In the genomic region with DNA sequence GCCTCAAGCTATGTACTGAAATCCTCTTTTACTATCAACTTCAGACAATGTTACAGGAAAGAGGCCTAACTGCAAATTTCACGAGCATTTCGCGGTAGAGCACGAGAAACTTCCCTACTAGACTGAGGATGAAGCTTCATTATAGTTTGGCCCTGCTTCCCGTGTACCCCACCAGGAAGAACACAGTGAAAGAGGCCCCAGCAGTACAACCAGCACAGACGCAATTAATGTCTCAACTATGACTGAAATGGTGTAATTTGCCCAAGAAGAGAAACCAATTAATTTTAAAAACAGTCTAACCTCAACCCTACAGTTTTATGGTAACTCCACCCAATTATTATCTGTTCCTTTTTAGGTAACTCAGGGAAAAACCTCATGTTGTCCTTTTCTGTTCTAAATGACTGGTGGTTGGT, we compare ENCODE assay signal across 9 cellular contexts. TPM values are rescaled to one million over a fixed set of nuclear protein-coding genes. Genes with fewer than 3 reads are reported as not detected.
DNase-seq lines count a peak whose midpoint lies in the region; ATAC-seq and TF ChIP-seq lines count a peak whose summit lies in the region.
"Had no signal": no experiment of that assay in that cellular context is flagged by ENCODE, and none has a peak within 500 bp of the region (broad histone marks: within the 10 kb centered on the region; RNA-seq: fewer than 3 reads in every experiment).

No MANE protein-coding gene starts in this region.

- peaks cover 0 to 11% (median 10%) of the 10 kb centered on the region in 3 donors for H3K36me3 Mint-ChIP-seq in CD8-positive, alpha-beta memory T cell
- H3K36me3 Mint-ChIP-seq in activated T-helper 2 cell treated with anti-CD3 and anti-CD28 coated beads, Interferon-gamma antibody, Interleukin-2, Interleukin-4, amounts not matched to agents 10 μg/mL and 5 μg/mL and 100 μg/mL, durations not matched to agents 14 hours and 24 hours and 36 hours (ENCODE audit: low read depth), result peaks cover 68% of the 10 kb centered on the region
- peaks cover 34% of the 10 kb centered on the region for H3K36me3 Mint-ChIP-seq in nephron (ENCODE audit: low read depth)

- CTCF ChIA-PET in CD8-positive, alpha-beta memory T cell (lab: Charles Lee), result interaction anchor here (0.9 to 8.1 kb wide), 3 partner anchors 18 to 890 kb away, joined by 3 to 38 read pairs (median 3); no protein-coding TSS in a partner anchor

- no peaks in the 10 kb centered on the region for H3K9me3 Mint-ChIP-seq in CD8-positive, alpha-beta memory T cell
- H3K9me3 Mint-ChIP-seq in activated T-helper 2 cell treated with anti-CD3 and anti-CD28 coated beads, Interferon-gamma antibody, Interleukin-2, Interleukin-4, amounts not matched to agents 10 μg/mL and 5 μg/mL and 100 μg/mL, durations not matched to agents 14 hours and 24 hours and 36 hours, result no peaks in the 10 kb centered on the region
- no peaks in the 10 kb centered on the region for H3K9me3 Mint-ChIP-seq in nephron

- POLR2A ChIA-PET in CD8-positive, alpha-beta memory T cell (lab: Charles Lee), result interaction anchor here (1.1 kb wide), 1 partner anchor 12 kb away, joined by 3 read pairs; a partner anchor contains a TSS

- no peak overlapping the region for H3K27ac ChIP-seq in CD8-positive, alpha-beta memory T cell (ENCODE audit: low read depth, low read length)

- no peaks in the 10 kb centered on the region for H3K27me3 ChIP-seq in CD8-positive, alpha-beta memory T cell (ENCODE audit: insufficient read depth, low read length, poor library complexity, severe bottlenecking)
- H3K27me3 ChIP-seq: uterus had no signal

- in situ Hi-C loops in GM13977 (cut with MboI; ENCODE audit: low pct_unique_long_range_greater_than_20kb, low sequenced_read_pairs, unreplicated experiment), result loop anchor here (10.0 kb wide), 1 partner anchor 45 kb away; no protein-coding TSS in a partner anchor

- H3K4me1 Mint-ChIP-seq in CD8-positive, alpha-beta memory T cell, result peaks cover 68 to 92% (median 87%) of the 10 kb centered on the region in 3 donors
- peaks cover 77% of the 10 kb centered on the region for H3K4me1 Mint-ChIP-seq in activated T-helper 2 cell treated with anti-CD3 and anti-CD28 coated beads, Interferon-gamma antibody, Interleukin-2, Interleukin-4, amounts not matched to agents 10 μg/mL and 5 μg/mL and 100 μg/mL, durations not matched to agents 14 hours and 24 hours and 36 hours (ENCODE audit: low read depth)
- peaks cover 63% of the 10 kb centered on the region for H3K4me1 Mint-ChIP-seq in nephron

- H3K4me1 ChIP-seq in CD8-positive, alpha-beta memory T cell (ENCODE audit: insufficient read depth, low read length), result peaks cover 56% of the 10 kb centered on the region

- no peak for ATAC-seq in HG02678 (IDR thresholded peaks at IDR 0.05; ENCODE audit: unreplicated experiment)

- intact Hi-C loops in activated T-helper 2 cell treated with anti-CD3 and anti-CD28 coated beads, Interferon-gamma antibody, Interleukin-2, Interleukin-4, amounts not matched to agents 10 μg/mL and 5 μg/mL and 100 μg/mL, durations not matched to agents 14 hours and 24 hours and 36 hours (cut with micrococcal nuclease), result loop anchor here (10.0 kb wide), 1 partner anchor 115 kb away; no protein-coding TSS in a partner anchor
- intact Hi-C loops in head of caudate nucleus (cut with DNase I), result no loop called here

- no peak overlapping the region for H3K4me3 ChIP-seq in CD8-positive, alpha-beta memory T cell (ENCODE audit: low read length)
- H3K4me3 ChIP-seq: uterus had no signal

- TF ChIP-seq CTCF in nephron (IDR thresholded peaks at IDR 0.05; ENCODE audit: unreplicated experiment in 3 of 3) (no peak), GM13977 (IDR thresholded peaks at IDR 0.05; ENCODE audit: extremely low read depth, insufficient read depth, missing control alignments) (no peak)

- no peaks in the 10 kb centered on the region for H3K9me3 ChIP-seq in CD8-positive, alpha-beta memory T cell (ENCODE audit: low read length)
- H3K9me3 ChIP-seq: uterus had no signal

- peak overlapping the region; percentile 80 to 96 (median 90) for H3K27ac Mint-ChIP-seq in CD8-positive, alpha-beta memory T cell
- peak overlapping the region; percentile 89 for H3K27ac Mint-ChIP-seq in activated T-helper 2 cell treated with anti-CD3 and anti-CD28 coated beads, Interferon-gamma antibody, Interleukin-2, Interleukin-4, amounts not matched to agents 10 μg/mL and 5 μg/mL and 100 μg/mL, durations not matched to agents 14 hours and 24 hours and 36 hours
- H3K27ac Mint-ChIP-seq in nephron, result peak overlapping the region; percentile 68 to 73 (median 72)

- H3K27me3 Mint-ChIP-seq in CD8-positive, alpha-beta memory T cell, result no peaks in the 10 kb centered on the region
- no peaks in the 10 kb centered on the region for H3K27me3 Mint-ChIP-seq in activated T-helper 2 cell treated with anti-CD3 and anti-CD28 coated beads, Interferon-gamma antibody, Interleukin-2, Interleukin-4, amounts not matched to agents 10 μg/mL and 5 μg/mL and 100 μg/mL, durations not matched to agents 14 hours and 24 hours and 36 hours (ENCODE audit: low read depth)
- no peaks in the 10 kb centered on the region for H3K27me3 Mint-ChIP-seq in nephron (ENCODE audit: low read depth)

- H3K36me3 ChIP-seq in CD8-positive, alpha-beta memory T cell (ENCODE audit: insufficient read depth, low read length), result no peaks in the 10 kb centered on the region
- H3K36me3 ChIP-seq: uterus had no signal

- peak overlapping the region; percentile 26 to 77 (median 60) for H3K4me3 Mint-ChIP-seq in CD8-positive, alpha-beta memory T cell
- H3K4me3 Mint-ChIP-seq in activated T-helper 2 cell treated with anti-CD3 and anti-CD28 coated beads, Interferon-gamma antibody, Interleukin-2, Interleukin-4, amounts not matched to agents 10 μg/mL and 5 μg/mL and 100 μg/mL, durations not matched to agents 14 hours and 24 hours and 36 hours (ENCODE audit: low read depth), result peak overlapping the region; percentile 68
- no peak overlapping the region for H3K4me3 Mint-ChIP-seq in nephron

- DNase-seq in CD8-positive, alpha-beta memory T cell, result no peak
- peak; percentile 43 to 62 for DNase-seq in Kasumi-1 (lab: John Stamatoyannopoulos, UW)
- DNase-seq in activated T-helper 2 cell treated with anti-CD3 and anti-CD28 coated beads, Interferon-gamma antibody, Interleukin-2, Interleukin-4, amounts not matched to agents 10 μg/mL and 5 μg/mL and 100 μg/mL, durations not matched to agents 14 hours and 24 hours and 36 hours (ENCODE audit: low spot score), result no peak
- DNase-seq in head of caudate nucleus, result no peak
- DNase-seq in midbrain (lab: John Stamatoyannopoulos, UW), result no peak
- no peak for DNase-seq in GM13977 (ENCODE audit: low spot score)
- DNase-seq: uterus had no signal

RNA-seq across cellular contexts. Expression of a gene that starts 12.1 kb away (rescaled TPM):
- 10 to 100 TPM; 49.4 to 49.7 TPM for total RNA-seq in CD8-positive, alpha-beta memory T cell
- polyA plus RNA-seq in CD8-positive, alpha-beta memory T cell, result 3.6 TPM
- 50.5 and 52.2 TPM in 2 replicates for total RNA-seq in activated T-helper 2 cell treated with anti-CD3 and anti-CD28 coated beads, Interferon-gamma antibody, Interleukin-2, Interleukin-4, amounts not matched to agents 10 μg/mL and 5 μg/mL and 100 μg/mL, durations not matched to agents 14 hours and 24 hours and 36 hours

RNA-seq across cellular contexts. Expression of a gene that starts 37.6 kb away (rescaled TPM):
- 10 to 100 TPM; 46.7 to 47.8 TPM for total RNA-seq in CD8-positive, alpha-beta memory T cell
- 81.2 TPM for polyA plus RNA-seq in CD8-positive, alpha-beta memory T cell
- 39.2 and 40.5 TPM in 2 replicates for total RNA-seq in activated T-helper 2 cell treated with anti-CD3 and anti-CD28 coated beads, Interferon-gamma antibody, Interleukin-2, Interleukin-4, amounts not matched to agents 10 μg/mL and 5 μg/mL and 100 μg/mL, durations not matched to agents 14 hours and 24 hours and 36 hours

RNA-seq across cellular contexts. Expression of a gene that starts 55.3 kb away (rescaled TPM):
- 100 to 1,000 TPM; 213 to 225 TPM for total RNA-seq in CD8-positive, alpha-beta memory T cell
- polyA plus RNA-seq in CD8-positive, alpha-beta memory T cell, result 74.4 TPM
- 189 and 197 TPM in 2 replicates for total RNA-seq in activated T-helper 2 cell treated with anti-CD3 and anti-CD28 coated beads, Interferon-gamma antibody, Interleukin-2, Interleukin-4, amounts not matched to agents 10 μg/mL and 5 μg/mL and 100 μg/mL, durations not matched to agents 14 hours and 24 hours and 36 hours

Comparison
In these comparisons a context has a peak if more than half of its experiments do, and no peak if none do; other contexts are left out.
1. DNase-seq: peak in Kasumi-1 (2 of 2); none in CD8-positive, alpha-beta memory T cell (0 of 5), activated T-helper 2 cell treated with anti-CD3 and anti-CD28 coated beads, Interferon-gamma antibody, Interleukin-2, Interleukin-4, amounts not matched to agents 10 μg/mL and 5 μg/mL and 100 μg/mL, durations not matched to agents 14 hours and 24 hours and 36 hours (single experiment), head of caudate nucleus (0 of 42), midbrain (single experiment) and GM13977 (single experiment).
2. H3K4me3 Mint-ChIP-seq: peak in CD8-positive, alpha-beta memory T cell (7 of 7) and activated T-helper 2 cell treated with anti-CD3 and anti-CD28 coated beads, Interferon-gamma antibody, Interleukin-2, Interleukin-4, amounts not matched to agents 10 μg/mL and 5 μg/mL and 100 μg/mL, durations not matched to agents 14 hours and 24 hours and 36 hours (single experiment); none in nephron (0 of 3).
3. Peak in every context shown above with its lines, with median percentiles within 50 percentile points of each other: H3K27ac Mint-ChIP-seq.